9 cellular contexts compared by ENCODE assay signal in genomic region chr5:132463808-132464154, GRCh38. TPM values are rescaled to one million over a fixed set of nuclear protein-coding genes. Genes with fewer than 3 reads are reported as not detected.
DNase-seq lines count a peak whose midpoint lies in the region; ATAC-seq and TF ChIP-seq lines count a peak whose summit lies in the region.
"Had no signal": no experiment of that assay in that cellular context is flagged by ENCODE, and none has a peak within 500 bp of the region (broad histone marks: within the 10 kb centered on the region; RNA-seq: fewer than 3 reads in every experiment).

No MANE protein-coding gene starts in this region.

- H3K4me3 Mint-ChIP-seq in activated CD4-positive, alpha-beta T cell treated with anti-CD3 and anti-CD28 coated beads, Interleukin-2, amount 10 ng/mL, durations not matched to agents 24 days and 14 days: peak overlapping the region; percentile 64
- H3K4me3 Mint-ChIP-seq in activated naive CD8-positive, alpha-beta T cell treated with anti-CD3 and anti-CD28 coated beads for 36 hours: no peak overlapping the region

- no peaks in the 10 kb centered on the region for H3K9me3 Mint-ChIP-seq in activated CD4-positive, alpha-beta T cell treated with anti-CD3 and anti-CD28 coated beads, Interleukin-2, amount 10 ng/mL, durations not matched to agents 24 days and 14 days
- H3K9me3 Mint-ChIP-seq in activated naive CD8-positive, alpha-beta T cell treated with anti-CD3 and anti-CD28 coated beads for 36 hours: peaks cover 2% of the 10 kb centered on the region

- peak overlapping the region; percentile 80 for H3K27ac Mint-ChIP-seq in activated CD4-positive, alpha-beta T cell treated with anti-CD3 and anti-CD28 coated beads, Interleukin-2, amount 10 ng/mL, durations not matched to agents 24 days and 14 days
- H3K27ac Mint-ChIP-seq in activated naive CD8-positive, alpha-beta T cell treated with anti-CD3 and anti-CD28 coated beads for 36 hours: peak overlapping the region; percentile 68

- peak overlapping the region; percentile 81 for H3K27ac ChIP-seq in lower lobe of right lung
- H3K27ac ChIP-seq in thymus (ENCODE audit: low read depth): peak overlapping the region; percentile 86

- DNase-seq in activated CD4-positive, alpha-beta T cell treated with anti-CD3 and anti-CD28 coated beads, Interleukin-2, amount 10 ng/mL, durations not matched to agents 24 days and 14 days: peak; percentile 68
- DNase-seq in activated CD4-positive, alpha-beta T cell treated with anti-CD3 and anti-CD28 coated beads, Interleukin-2, amount 50 U/mL, for 4 hours: no peak
- no peak for DNase-seq in activated naive CD8-positive, alpha-beta T cell treated with anti-CD3 and anti-CD28 coated beads for 36 hours
- no peak for DNase-seq in lower lobe of right lung
- no peak for DNase-seq in stimulated activated naive CD4-positive, alpha-beta T cell (lab: John Stamatoyannopoulos, UW)
- no peak for DNase-seq in NCI-H187 (lab: John Stamatoyannopoulos, UW)
- no peak for DNase-seq in SW 1271 (lab: John Stamatoyannopoulos, UW)
- DNase-seq: HCEC 1CT had no signal

- H3K9me3 ChIP-seq in lower lobe of right lung: no peaks in the 10 kb centered on the region
- H3K9me3 ChIP-seq in thymus (ENCODE audit: control insufficient read depth): no peaks in the 10 kb centered on the region

- H3K27me3 Mint-ChIP-seq in activated CD4-positive, alpha-beta T cell treated with anti-CD3 and anti-CD28 coated beads, Interleukin-2, amount 10 ng/mL, durations not matched to agents 24 days and 14 days: no peaks in the 10 kb centered on the region
- H3K27me3 Mint-ChIP-seq in activated naive CD8-positive, alpha-beta T cell treated with anti-CD3 and anti-CD28 coated beads for 36 hours: no peaks in the 10 kb centered on the region

- H3K36me3 Mint-ChIP-seq in activated CD4-positive, alpha-beta T cell treated with anti-CD3 and anti-CD28 coated beads, Interleukin-2, amount 10 ng/mL, durations not matched to agents 24 days and 14 days (ENCODE audit: low read depth): peaks cover 28% of the 10 kb centered on the region
- H3K36me3 Mint-ChIP-seq in activated naive CD8-positive, alpha-beta T cell treated with anti-CD3 and anti-CD28 coated beads for 36 hours: peaks cover 40% of the 10 kb centered on the region

- H3K36me3 ChIP-seq in lower lobe of right lung (peaks cover 6% of the 10 kb centered on the region), thymus (ENCODE audit: control insufficient read depth, insufficient read depth) (peaks cover 4% of the 10 kb centered on the region)

- intact Hi-C loops in activated CD4-positive, alpha-beta T cell treated with anti-CD3 and anti-CD28 coated beads, Interleukin-2, amount 10 ng/mL, durations not matched to agents 24 days and 14 days (cut with micrococcal nuclease): no loop called here
- intact Hi-C loops in lower lobe of right lung (cut with DNase I): no loop called here

- H3K27me3 ChIP-seq in lower lobe of right lung (ENCODE audit: low read depth) (no peaks in the 10 kb centered on the region), thymus (ENCODE audit: control insufficient read depth, insufficient read depth) (no peaks in the 10 kb centered on the region)

- peaks cover 81% of the 10 kb centered on the region for H3K4me1 Mint-ChIP-seq in activated CD4-positive, alpha-beta T cell treated with anti-CD3 and anti-CD28 coated beads, Interleukin-2, amount 10 ng/mL, durations not matched to agents 24 days and 14 days
- H3K4me1 Mint-ChIP-seq in activated naive CD8-positive, alpha-beta T cell treated with anti-CD3 and anti-CD28 coated beads for 36 hours: peaks cover 71% of the 10 kb centered on the region

- H3K4me1 ChIP-seq in lower lobe of right lung (peaks cover 98% of the 10 kb centered on the region), thymus (ENCODE audit: control insufficient read depth, insufficient read depth, low read length) (peaks cover 70% of the 10 kb centered on the region)

- peak overlapping the region; percentile 37 for H3K4me3 ChIP-seq in lower lobe of right lung
- H3K4me3 ChIP-seq in thymus (ENCODE audit: low read length): no peak overlapping the region

- no peak for TF ChIP-seq CTCF in lower lobe of right lung (IDR thresholded peaks at IDR 0.05)

- no peak for ATAC-seq in lower lobe of right lung

- WGBS in thymus: 6% methylated on average over 5 of the region's 5 CpGs

RNA-seq across cellular contexts. Expression of gene IRF1, which starts 26.8 kb away (rescaled TPM):
- 167 and 181 TPM in 2 replicates for total RNA-seq in activated CD4-positive, alpha-beta T cell treated with anti-CD3 and anti-CD28 coated beads, Interleukin-2, amount 10 ng/mL, durations not matched to agents 24 days and 14 days
- total RNA-seq in activated naive CD8-positive, alpha-beta T cell treated with anti-CD3 and anti-CD28 coated beads for 36 hours: 100 to 1,000 TPM; 228 to 232 TPM
- 81.2 TPM for total RNA-seq in lower lobe of right lung
- 47.7 TPM for polyA plus RNA-seq in thymus
